In genomic region chr12:132117558-132117875, GRCh38 we compare ENCODE assay signal across 1 cellular context.
TF ChIP-seq lines count a peak whose summit lies in the region.

No MANE protein-coding gene starts in this region.

TF ChIP-seq in K562, 482 proteins besides CTCF, POLR2A, EP300 and RAD21 (continued from another document):
- TF ChIP-seq, protein P1, sequence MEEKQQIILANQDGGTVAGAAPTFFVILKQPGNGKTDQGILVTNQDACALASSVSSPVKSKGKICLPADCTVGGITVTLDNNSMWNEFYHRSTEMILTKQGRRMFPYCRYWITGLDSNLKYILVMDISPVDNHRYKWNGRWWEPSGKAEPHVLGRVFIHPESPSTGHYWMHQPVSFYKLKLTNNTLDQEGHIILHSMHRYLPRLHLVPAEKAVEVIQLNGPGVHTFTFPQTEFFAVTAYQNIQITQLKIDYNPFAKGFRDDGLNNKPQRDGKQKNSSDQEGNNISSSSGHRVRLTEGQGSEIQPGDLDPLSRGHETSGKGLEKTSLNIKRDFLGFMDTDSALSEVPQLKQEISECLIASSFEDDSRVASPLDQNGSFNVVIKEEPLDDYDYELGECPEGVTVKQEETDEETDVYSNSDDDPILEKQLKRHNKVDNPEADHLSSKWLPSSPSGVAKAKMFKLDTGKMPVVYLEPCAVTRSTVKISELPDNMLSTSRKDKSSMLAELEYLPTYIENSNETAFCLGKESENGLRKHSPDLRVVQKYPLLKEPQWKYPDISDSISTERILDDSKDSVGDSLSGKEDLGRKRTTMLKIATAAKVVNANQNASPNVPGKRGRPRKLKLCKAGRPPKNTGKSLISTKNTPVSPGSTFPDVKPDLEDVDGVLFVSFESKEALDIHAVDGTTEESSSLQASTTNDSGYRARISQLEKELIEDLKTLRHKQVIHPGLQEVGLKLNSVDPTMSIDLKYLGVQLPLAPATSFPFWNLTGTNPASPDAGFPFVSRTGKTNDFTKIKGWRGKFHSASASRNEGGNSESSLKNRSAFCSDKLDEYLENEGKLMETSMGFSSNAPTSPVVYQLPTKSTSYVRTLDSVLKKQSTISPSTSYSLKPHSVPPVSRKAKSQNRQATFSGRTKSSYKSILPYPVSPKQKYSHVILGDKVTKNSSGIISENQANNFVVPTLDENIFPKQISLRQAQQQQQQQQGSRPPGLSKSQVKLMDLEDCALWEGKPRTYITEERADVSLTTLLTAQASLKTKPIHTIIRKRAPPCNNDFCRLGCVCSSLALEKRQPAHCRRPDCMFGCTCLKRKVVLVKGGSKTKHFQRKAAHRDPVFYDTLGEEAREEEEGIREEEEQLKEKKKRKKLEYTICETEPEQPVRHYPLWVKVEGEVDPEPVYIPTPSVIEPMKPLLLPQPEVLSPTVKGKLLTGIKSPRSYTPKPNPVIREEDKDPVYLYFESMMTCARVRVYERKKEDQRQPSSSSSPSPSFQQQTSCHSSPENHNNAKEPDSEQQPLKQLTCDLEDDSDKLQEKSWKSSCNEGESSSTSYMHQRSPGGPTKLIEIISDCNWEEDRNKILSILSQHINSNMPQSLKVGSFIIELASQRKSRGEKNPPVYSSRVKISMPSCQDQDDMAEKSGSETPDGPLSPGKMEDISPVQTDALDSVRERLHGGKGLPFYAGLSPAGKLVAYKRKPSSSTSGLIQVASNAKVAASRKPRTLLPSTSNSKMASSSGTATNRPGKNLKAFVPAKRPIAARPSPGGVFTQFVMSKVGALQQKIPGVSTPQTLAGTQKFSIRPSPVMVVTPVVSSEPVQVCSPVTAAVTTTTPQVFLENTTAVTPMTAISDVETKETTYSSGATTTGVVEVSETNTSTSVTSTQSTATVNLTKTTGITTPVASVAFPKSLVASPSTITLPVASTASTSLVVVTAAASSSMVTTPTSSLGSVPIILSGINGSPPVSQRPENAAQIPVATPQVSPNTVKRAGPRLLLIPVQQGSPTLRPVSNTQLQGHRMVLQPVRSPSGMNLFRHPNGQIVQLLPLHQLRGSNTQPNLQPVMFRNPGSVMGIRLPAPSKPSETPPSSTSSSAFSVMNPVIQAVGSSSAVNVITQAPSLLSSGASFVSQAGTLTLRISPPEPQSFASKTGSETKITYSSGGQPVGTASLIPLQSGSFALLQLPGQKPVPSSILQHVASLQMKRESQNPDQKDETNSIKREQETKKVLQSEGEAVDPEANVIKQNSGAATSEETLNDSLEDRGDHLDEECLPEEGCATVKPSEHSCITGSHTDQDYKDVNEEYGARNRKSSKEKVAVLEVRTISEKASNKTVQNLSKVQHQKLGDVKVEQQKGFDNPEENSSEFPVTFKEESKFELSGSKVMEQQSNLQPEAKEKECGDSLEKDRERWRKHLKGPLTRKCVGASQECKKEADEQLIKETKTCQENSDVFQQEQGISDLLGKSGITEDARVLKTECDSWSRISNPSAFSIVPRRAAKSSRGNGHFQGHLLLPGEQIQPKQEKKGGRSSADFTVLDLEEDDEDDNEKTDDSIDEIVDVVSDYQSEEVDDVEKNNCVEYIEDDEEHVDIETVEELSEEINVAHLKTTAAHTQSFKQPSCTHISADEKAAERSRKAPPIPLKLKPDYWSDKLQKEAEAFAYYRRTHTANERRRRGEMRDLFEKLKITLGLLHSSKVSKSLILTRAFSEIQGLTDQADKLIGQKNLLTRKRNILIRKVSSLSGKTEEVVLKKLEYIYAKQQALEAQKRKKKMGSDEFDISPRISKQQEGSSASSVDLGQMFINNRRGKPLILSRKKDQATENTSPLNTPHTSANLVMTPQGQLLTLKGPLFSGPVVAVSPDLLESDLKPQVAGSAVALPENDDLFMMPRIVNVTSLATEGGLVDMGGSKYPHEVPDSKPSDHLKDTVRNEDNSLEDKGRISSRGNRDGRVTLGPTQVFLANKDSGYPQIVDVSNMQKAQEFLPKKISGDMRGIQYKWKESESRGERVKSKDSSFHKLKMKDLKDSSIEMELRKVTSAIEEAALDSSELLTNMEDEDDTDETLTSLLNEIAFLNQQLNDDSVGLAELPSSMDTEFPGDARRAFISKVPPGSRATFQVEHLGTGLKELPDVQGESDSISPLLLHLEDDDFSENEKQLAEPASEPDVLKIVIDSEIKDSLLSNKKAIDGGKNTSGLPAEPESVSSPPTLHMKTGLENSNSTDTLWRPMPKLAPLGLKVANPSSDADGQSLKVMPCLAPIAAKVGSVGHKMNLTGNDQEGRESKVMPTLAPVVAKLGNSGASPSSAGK (IDR thresholded peaks at IDR 0.05) = no peak
- no peak for TF ChIP-seq HDAC6 (IDR thresholded peaks at IDR 0.05; ENCODE audit: low read depth, low read length)
- no peak for TF ChIP-seq BCL6 (CRISPR knock-in tag; IDR thresholded peaks at IDR 0.05)
